7 cellular contexts compared by ENCODE assay signal in the genomic region with DNA sequence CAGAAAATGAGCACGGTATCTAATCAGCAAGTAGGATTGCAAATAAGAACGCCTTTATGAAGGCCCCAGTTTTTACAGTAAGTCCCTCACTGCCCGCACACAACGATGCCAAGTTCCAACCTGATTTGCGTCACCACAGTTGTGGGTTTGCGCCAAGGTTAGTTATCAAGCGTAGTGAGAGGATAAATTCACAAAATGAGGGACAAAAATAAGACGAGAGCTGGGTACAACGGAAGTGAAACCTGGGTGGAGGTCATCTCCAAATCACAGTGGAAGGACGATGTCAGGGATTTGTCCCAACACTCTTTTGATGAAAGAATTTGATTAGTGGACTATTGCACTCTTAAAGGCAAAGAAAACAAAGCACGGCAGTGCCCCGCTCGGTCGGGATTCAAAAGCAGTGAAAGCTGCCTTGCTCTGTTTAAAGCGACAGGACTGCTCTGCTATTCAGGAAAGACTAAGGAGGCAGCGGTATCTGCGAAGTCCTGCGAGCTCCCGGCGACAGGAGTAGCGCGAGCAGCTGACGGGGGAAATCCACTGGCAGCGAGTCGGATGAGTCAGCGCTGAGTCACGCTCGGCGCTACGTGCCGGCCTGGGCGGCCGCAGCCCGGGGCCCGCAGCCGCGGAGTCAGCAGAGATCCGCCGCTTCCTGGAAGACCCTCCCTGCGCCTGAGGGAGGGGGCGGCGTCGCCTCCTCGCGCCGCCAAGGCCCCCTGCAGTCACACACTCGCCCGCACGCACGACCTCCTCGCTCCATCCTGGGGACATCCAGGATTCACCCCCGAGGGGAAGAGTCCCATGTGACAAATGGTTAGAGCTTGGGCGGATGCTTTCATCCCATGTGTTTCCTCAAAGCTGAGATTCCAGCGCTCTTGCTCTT.
DNase-seq lines count a peak whose midpoint lies in the region; ATAC-seq, FAIRE-seq and TF ChIP-seq lines count a peak whose summit lies in the region.

No MANE protein-coding gene starts in this region.

- no peaks in the 10 kb centered on the region for H3K36me3 ChIP-seq in brain microvascular endothelial cell (replicated peaks)

- H3K27me3 ChIP-seq in brain microvascular endothelial cell (replicated peaks), result no peaks in the 10 kb centered on the region

- DNase-seq in GM18507 (ENCODE audit: extremely low spot score, insufficient read length, low read depth), result peak; percentile 71
- peak; percentile 87 for DNase-seq in NCI-H2029 (lab: John Stamatoyannopoulos, UW)
- DNase-seq in UCSD-AML1 (lab: John Stamatoyannopoulos, UW; ENCODE audit: unreplicated experiment), result peak; percentile 84
- peak; percentile 98 for DNase-seq in brain microvascular endothelial cell
- DNase-seq in skeletal muscle cell (ENCODE audit: low read depth), result peak; percentile 96

- H3K4me3 ChIP-seq in brain microvascular endothelial cell (ENCODE audit: low read depth, low read length) (peak overlapping the region; percentile 56), iPS-11a (ENCODE audit: low read depth, low read length) (peak overlapping the region; percentile 49), skeletal muscle cell (ENCODE audit: low read depth, low read length) (peak overlapping the region; percentile 42)

- in situ Hi-C loops in brain microvascular endothelial cell (cut with HindIII; ENCODE audit: low pct_ligation_motif_present, low sequenced_read_pairs), result no loop called here

- peak; percentile 90 for ATAC-seq in HG02943 (IDR thresholded peaks at IDR 0.05; ENCODE audit: low read depth, unreplicated experiment)

- FAIRE-seq in GM18507 (lab: Jason Lieb, UNC), result peak; percentile 84

- H3K27ac ChIP-seq in brain microvascular endothelial cell, result peak overlapping the region; percentile 98

- TF ChIP-seq CTCF in brain microvascular endothelial cell (IDR thresholded peaks at IDR 0.05; ENCODE audit: low read depth, low read length, missing control alignments), result peak; percentile 13

Comparison
In these comparisons a context has a peak if more than half of its experiments do, and no peak if none do; other contexts are left out.
1. Peak in every context shown above with its lines: DNase-seq, ATAC-seq, H3K4me3 ChIP-seq and H3K27ac ChIP-seq.